ENCODE assay signal across 8 cellular contexts in genomic region chr11:12331239-12331874, GRCh38. TPM values are rescaled to one million over a fixed set of nuclear protein-coding genes. Genes with fewer than 3 reads are reported as not detected.
DNase-seq lines count a peak whose midpoint lies in the region; ATAC-seq and TF ChIP-seq lines count a peak whose summit lies in the region.

No MANE protein-coding gene starts in this region.

- H2AFZ ChIP-seq in neuronal stem cell (ENCODE audit: low read length), result peak overlapping the region; percentile 40

- DNase-seq in DMS79 (lab: John Stamatoyannopoulos, UW) (peak; percentile 85), Panc1 (ENCODE audit: low read depth, low spot score) (peak; percentile 71), activated T-helper 1 cell treated with Interleukin-2 at 50 U/mL for 16 hours (ENCODE audit: low read depth) (peak; percentile 39), fibroblast of the aortic adventitia (ENCODE audit: low read depth) (peak; percentile 92), neuronal stem cell (ENCODE audit: low spot score) (peak; percentile 82), stromal cell of bone marrow (ENCODE audit: low read depth) (peak; percentile 77)

- H3K79me1 ChIP-seq in neuronal stem cell (ENCODE audit: low read depth, low read length), result no peaks in the 10 kb centered on the region

- no peak overlapping the region for H2BK5ac ChIP-seq in neuronal stem cell (ENCODE audit: low read length)

- TF ChIP-seq CTCF in LNCAP (IDR thresholded peaks at IDR 0.05) (peak; percentile 73), Panc1 (IDR thresholded peaks at IDR 0.05) (peak; percentile 85), fibroblast of the aortic adventitia (IDR thresholded peaks at IDR 0.05; ENCODE audit: insufficient read depth, low read length) (peak; percentile 74)

- H3K36me3 ChIP-seq in Panc1 (ENCODE audit: control insufficient read depth, insufficient read depth, low read length) (no peaks in the 10 kb centered on the region), neuronal stem cell (replicated peaks in 1 of 2; ENCODE audit: control insufficient read depth in 2 of 2, insufficient read depth in 2 of 2, low read length in 2 of 2) (no peaks in the 10 kb centered on the region)

- no peak overlapping the region for H3K14ac ChIP-seq in neuronal stem cell (ENCODE audit: low read length)

- POLR2A ChIA-PET in Panc1 (lab: Charles Lee), result no interaction called here

- no peak overlapping the region for H4K91ac ChIP-seq in neuronal stem cell (ENCODE audit: low read depth, low read length, poor library complexity)

- BruUV-seq in Panc1 (replicated peaks; lab: Mats Ljungman, UMichigan), result no TSS peak

- H3K4me3 ChIP-seq in Panc1 (ENCODE audit: low read depth in 2 of 2, low read length in 2 of 2), result no peak overlapping the region
- H3K4me3 ChIP-seq in fibroblast of the aortic adventitia (ENCODE audit: low read depth, low read length), result no peak overlapping the region
- no peak overlapping the region for H3K4me3 ChIP-seq in neuronal stem cell (ENCODE audit: low read length in 2 of 2)

- no peak overlapping the region for H3K18ac ChIP-seq in neuronal stem cell (ENCODE audit: low read length)

- no peak overlapping the region for H2BK15ac ChIP-seq in neuronal stem cell (ENCODE audit: low read length)

- H3K4ac ChIP-seq in neuronal stem cell (ENCODE audit: low read length), result no peak overlapping the region

- H3K4me1 ChIP-seq in Panc1 (ENCODE audit: control insufficient read depth, insufficient read depth, low read length) (no peaks in the 10 kb centered on the region), neuronal stem cell (ENCODE audit: control insufficient read depth in 2 of 2, insufficient read depth in 1 of 2, low read depth in 1 of 2, low read length in 2 of 2) (peaks cover 0 to 4% of the 10 kb centered on the region in 2 donors)

- no peak overlapping the region for H3K4me2 ChIP-seq in neuronal stem cell (ENCODE audit: insufficient read depth, low read length, poor library complexity, severe bottlenecking)

- no peak overlapping the region for H2BK120ac ChIP-seq in neuronal stem cell (ENCODE audit: low read depth, low read length)

- H3K9ac ChIP-seq in neuronal stem cell (ENCODE audit: low read depth, low read length, poor library complexity), result no peak overlapping the region

- H2AK5ac ChIP-seq in neuronal stem cell (ENCODE audit: low read depth, low read length), result no peak overlapping the region

- intact Hi-C loops in Panc1 (cut with micrococcal nuclease; ENCODE audit: unreplicated experiment), result loop anchor here (2.0 to 5.0 kb wide), 2 partner anchors 346 to 561 kb away; no protein-coding TSS in a partner anchor

- H3K23ac ChIP-seq in neuronal stem cell (ENCODE audit: low read depth, low read length, poor library complexity), result no peak overlapping the region

- H2BK12ac ChIP-seq in neuronal stem cell (ENCODE audit: low read length), result no peak overlapping the region

- H3K27ac ChIP-seq in Panc1 (ENCODE audit: low read length) (no peak overlapping the region), neuronal stem cell (replicated peaks; ENCODE audit: low read length) (no peak overlapping the region)

- peak; percentile 94 for ATAC-seq in Panc1
- ATAC-seq in HG02970 (IDR thresholded peaks at IDR 0.05; ENCODE audit: low FRiP score, unreplicated experiment), result no peak

- CTCF ChIA-PET in Panc1 (lab: Charles Lee), result interaction anchor here (0.6 to 2.4 kb wide), 11 partner anchors 13 to 633 kb away, joined by 3 to 11 read pairs (median 3); partner anchors contain the start of gene PARVA

- no peaks in the 10 kb centered on the region for H3K27me3 ChIP-seq in Panc1 (ENCODE audit: control insufficient read depth, insufficient read depth, low read length)
- no peaks in the 10 kb centered on the region for H3K27me3 ChIP-seq in neuronal stem cell (ENCODE audit: control insufficient read depth in 3 of 3, insufficient read depth in 3 of 3, low read depth in 1 of 3, low read length in 3 of 3)

- in situ Hi-C loops in Panc1 (cut with HindIII; ENCODE audit: low pct_unique_long_range_greater_than_20kb, low sequenced_read_pairs), result no loop called here

- no peaks in the 10 kb centered on the region for H3K9me3 ChIP-seq in Panc1 (ENCODE audit: control insufficient read depth, insufficient read depth, low read depth, low read length)
- H3K9me3 ChIP-seq in neuronal stem cell (replicated peaks in 1 of 2; ENCODE audit: control insufficient read depth in 2 of 2, insufficient read depth in 1 of 2, low read depth in 1 of 2, low read length in 2 of 2), result no peaks in the 10 kb centered on the region

- no CpG with 5 or more reads among the region's 7 CpGs for WGBS in neuronal stem cell (ENCODE audit: extremely low coverage in 2 of 2, insufficient read length in 2 of 2, insufficient replicate concordance in 1 of 2), 2 donors

- H4K8ac ChIP-seq in neuronal stem cell (ENCODE audit: low read depth, low read length), result no peak overlapping the region

RNA-seq across cellular contexts. Expression of gene PARVA, which starts 46.0 kb away (rescaled TPM):
- total RNA-seq in Panc1 (2021; ENCODE audit: unreplicated experiment), result 29.1 TPM
- 47.5 TPM for polyA plus RNA-seq in Panc1 (2012; ENCODE audit: insufficient read length)
- 64.0 and 263 TPM in 2 replicates for total RNA-seq in fibroblast of the aortic adventitia (ENCODE audit: low replicate concordance)
- polyA plus RNA-seq in neuronal stem cell (2013, experiment 1 of 2), result 15.6 TPM
- polyA plus RNA-seq in neuronal stem cell (2013, experiment 2 of 2), result 15.7 TPM

Comparison
In these comparisons a context has a peak if more than half of its experiments do, and no peak if none do; other contexts are left out.
1. DNase-seq: peak in every context shown above with its lines; median percentile 92 in fibroblast of the aortic adventitia; 85 in DMS79; 82 in neuronal stem cell; 77 in stromal cell of bone marrow; 71 in Panc1; 39 in activated T-helper 1 cell treated with Interleukin-2 at 50 U/mL for 16 hours.